Comparison of ENCODE assay signal across 15 cellular contexts in the genomic region with DNA sequence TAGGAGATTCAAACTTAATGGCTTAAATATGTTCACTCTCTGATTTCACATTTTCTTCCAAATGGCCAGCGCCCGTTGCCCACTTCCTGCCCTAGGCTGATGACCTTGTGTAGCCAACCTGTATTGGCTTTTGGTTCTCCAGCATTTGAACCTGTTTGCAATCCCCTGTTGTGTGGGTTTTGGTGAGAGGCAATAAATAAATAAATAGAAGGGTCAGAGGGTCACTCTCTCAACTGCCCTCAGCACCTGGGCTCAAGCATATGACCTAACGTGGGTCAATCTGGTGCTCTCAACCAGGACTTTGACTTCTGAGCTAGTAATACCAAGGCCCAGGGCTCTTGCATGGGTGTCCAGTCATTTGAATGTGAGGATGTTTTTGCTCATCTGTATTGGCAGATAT. TPM values are rescaled to one million over a fixed set of nuclear protein-coding genes. Genes with fewer than 3 reads are reported as not detected.
DNase-seq lines count a peak whose midpoint lies in the region; ATAC-seq and TF ChIP-seq lines count a peak whose summit lies in the region.
"Had no signal": no experiment of that assay in that cellular context is flagged by ENCODE, and none has a peak within 500 bp of the region (broad histone marks: within the 10 kb centered on the region; RNA-seq: fewer than 3 reads in every experiment).

No MANE protein-coding gene starts in this region.

- no peaks in the 10 kb centered on the region for H3K9me2 ChIP-seq in Karpas-422 (replicated peaks; ENCODE audit: insufficient read depth, low read length)

- no peaks in the 10 kb centered on the region for H3K9me3 Mint-ChIP-seq in CD4-positive, alpha-beta memory T cell
- H3K9me3 Mint-ChIP-seq in activated naive CD8-positive, alpha-beta T cell treated with anti-CD3 and anti-CD28 coated beads, Interleukin-2, amount 50 U/mL, for 24 hours, result no peaks in the 10 kb centered on the region
- no peaks in the 10 kb centered on the region for H3K9me3 Mint-ChIP-seq in nephron

- POLR2A ChIA-PET in CD4-positive, alpha-beta memory T cell (lab: Charles Lee; ENCODE audit: partially characterized antibody), result interaction anchor here (1.0 to 6.2 kb wide), 5 partner anchors 8 to 233 kb away, joined by 3 to 48 read pairs (median 4); partner anchors contain the start of gene BMF

- no peak overlapping the region for H3K27ac ChIP-seq in CD4-positive, alpha-beta memory T cell (ENCODE audit: low read depth, low read length)
- no peak overlapping the region for H3K27ac ChIP-seq in Karpas-422 (ENCODE audit: low read length)

- no peak overlapping the region for H3K9ac ChIP-seq in Karpas-422 (ENCODE audit: low read length)

- H3K4me2 ChIP-seq in Karpas-422 (ENCODE audit: low read depth, low read length, poor library complexity, severe bottlenecking), result peak overlapping the region; percentile 80

- no peak for DNase-seq in CD4-positive, alpha-beta memory T cell
- DNase-seq in Karpas-422 (no peak), NCI-H187 treated with DMSO at 0.1 percent for 48 hours (lab: John Stamatoyannopoulos, UW) (no peak)
- no peak for DNase-seq in activated naive CD8-positive, alpha-beta T cell treated with anti-CD3 and anti-CD28 coated beads, Interleukin-2, amount 50 U/mL, for 24 hours
- no peak for DNase-seq in effector CD4-positive, alpha-beta T cell
- DNase-seq: activated naive CD4-positive, alpha-beta T cell; left ventricle myocardium superior; NCI-H1092 treated with DMSO at 0.1 percent for 48 hours; NCI-H226; stimulated activated CD4-positive, alpha-beta T cell treated with anti-CD3 and anti-CD28 coated beads, Interleukin-4, amount 100 ng/mL, for 4 hours; stimulated activated naive CD4-positive, alpha-beta T cell had no signal

- peak overlapping the region in 5 of 8 donors; percentile 6 to 79 (median 74) for H3K4me3 Mint-ChIP-seq in CD4-positive, alpha-beta memory T cell
- H3K4me3 Mint-ChIP-seq in activated naive CD8-positive, alpha-beta T cell treated with anti-CD3 and anti-CD28 coated beads, Interleukin-2, amount 50 U/mL, for 24 hours, result peak overlapping the region; percentile 98
- H3K4me3 Mint-ChIP-seq in nephron, result peak overlapping the region; percentile 67 to 84 (median 83)

- H4K20me1 ChIP-seq in Karpas-422 (ENCODE audit: insufficient read depth, low read depth, low read length), result no peaks in the 10 kb centered on the region

- CTCF ChIA-PET in CD4-positive, alpha-beta memory T cell (lab: Charles Lee; ENCODE audit: partially characterized antibody), result interaction anchor here (0.6 to 7.5 kb wide), 7 partner anchors 7 to 239 kb away, joined by 3 to 47 read pairs (median 12); partner anchors contain the start of gene BUB1B

- intact Hi-C loops in CD4-positive, alpha-beta memory T cell (cut with micrococcal nuclease), result no loop called here

- H3K27me3 Mint-ChIP-seq in CD4-positive, alpha-beta memory T cell, result no peaks in the 10 kb centered on the region
- no peaks in the 10 kb centered on the region for H3K27me3 Mint-ChIP-seq in activated naive CD8-positive, alpha-beta T cell treated with anti-CD3 and anti-CD28 coated beads, Interleukin-2, amount 50 U/mL, for 24 hours
- H3K27me3 Mint-ChIP-seq in nephron (ENCODE audit: low read depth), result no peaks in the 10 kb centered on the region

- peak overlapping the region in 5 of 7 donors; percentile 13 to 92 (median 84) for H3K27ac Mint-ChIP-seq in CD4-positive, alpha-beta memory T cell
- no peak overlapping the region for H3K27ac Mint-ChIP-seq in activated naive CD8-positive, alpha-beta T cell treated with anti-CD3 and anti-CD28 coated beads, Interleukin-2, amount 50 U/mL, for 24 hours
- H3K27ac Mint-ChIP-seq in nephron, result peak overlapping the region; percentile 79 to 99 (median 86)

- ATAC-seq in activated naive CD8-positive, alpha-beta T cell treated with anti-CD3 and anti-CD28 coated beads, Interleukin-2, amount 50 U/mL, for 24 hours, result no peak
- no peak for ATAC-seq in HG02884 (IDR thresholded peaks at IDR 0.05; ENCODE audit: unreplicated experiment)
- ATAC-seq: esophagus mucosa, left ventricle myocardium superior, SK-N-SH treated with all-trans-retinoic acid at 6 μM for 48 hours had no signal

- H3K9me3 ChIP-seq in CD4-positive, alpha-beta memory T cell (ENCODE audit: control insufficient read depth in 1 of 2, low read length in 2 of 2), result no peaks in the 10 kb centered on the region
- no peaks in the 10 kb centered on the region for H3K9me3 ChIP-seq in Karpas-422 (ENCODE audit: low read length)

- no peak overlapping the region for H2AFZ ChIP-seq in Karpas-422 (ENCODE audit: low read length)

- H3K36me3 ChIP-seq in CD4-positive, alpha-beta memory T cell (ENCODE audit: insufficient read depth, low read length), result peaks cover 17% of the 10 kb centered on the region
- peaks cover 8% of the 10 kb centered on the region; the same call in 1 of the 2 replicates for H3K36me3 ChIP-seq in Karpas-422 (ENCODE audit: insufficient read depth, low read length)

- H3K36me3 Mint-ChIP-seq in CD4-positive, alpha-beta memory T cell, result peaks cover 20 to 31% of the 10 kb centered on the region in 2 donors
- H3K36me3 Mint-ChIP-seq in activated naive CD8-positive, alpha-beta T cell treated with anti-CD3 and anti-CD28 coated beads, Interleukin-2, amount 50 U/mL, for 24 hours (ENCODE audit: low read depth), result peaks cover 33% of the 10 kb centered on the region
- peaks cover 21% of the 10 kb centered on the region for H3K36me3 Mint-ChIP-seq in nephron (ENCODE audit: low read depth)

- H3K4me1 Mint-ChIP-seq in CD4-positive, alpha-beta memory T cell, result peaks cover 29 to 59% (median 42%) of the 10 kb centered on the region in 4 donors
- H3K4me1 Mint-ChIP-seq in activated naive CD8-positive, alpha-beta T cell treated with anti-CD3 and anti-CD28 coated beads, Interleukin-2, amount 50 U/mL, for 24 hours, result peaks cover 62% of the 10 kb centered on the region
- peaks cover 50% of the 10 kb centered on the region for H3K4me1 Mint-ChIP-seq in nephron

- H3K4me3 ChIP-seq in CD4-positive, alpha-beta memory T cell (ENCODE audit: low read length in 2 of 2), result no peak overlapping the region
- H3K4me3 ChIP-seq in Karpas-422 (ENCODE audit: low read length), result no peak overlapping the region

- TF ChIP-seq CTCF in nephron (IDR thresholded peaks at IDR 0.05; ENCODE audit: unreplicated experiment in 3 of 3), result no peak

- H3K27me3 ChIP-seq in CD4-positive, alpha-beta memory T cell (ENCODE audit: insufficient read depth, low read length), result no peaks in the 10 kb centered on the region
- no peaks in the 10 kb centered on the region for H3K27me3 ChIP-seq in Karpas-422 (ENCODE audit: low read length)

- H3K79me2 ChIP-seq in Karpas-422 (ENCODE audit: low read length), result peaks cover 27% of the 10 kb centered on the region

- H3K4me1 ChIP-seq in CD4-positive, alpha-beta memory T cell (ENCODE audit: insufficient read depth, low read length), result peaks cover 36% of the 10 kb centered on the region
- H3K4me1 ChIP-seq in Karpas-422 (ENCODE audit: low read length), result peaks cover 31% of the 10 kb centered on the region

RNA-seq across cellular contexts. Expression of gene SRP14, which starts 1.8 kb away (rescaled TPM):
- total RNA-seq in CD4-positive, alpha-beta memory T cell, result 100 to 1,000 TPM; 118 to 120 TPM
- polyA plus RNA-seq in CD4-positive, alpha-beta memory T cell, result 1,000 to 10,000 TPM in 1 of 2 donors, 100 to 1,000 TPM in 1; 773 to 1,035 TPM
- total RNA-seq in Karpas-422 (2014; rRNA removed; shearing (Covaris generic); ENCODE audit: low replicate concordance), result 232 and 427 TPM in 2 replicates
